ENCODE assay signal across 9 cellular contexts in genomic region chr20:53872081-53872541, GRCh38.
DNase-seq lines count a peak whose midpoint lies in the region; ATAC-seq, FAIRE-seq and TF ChIP-seq lines count a peak whose summit lies in the region.
"Had no signal": no experiment of that assay in that cellular context is flagged by ENCODE, and none has a peak within 500 bp of the region (broad histone marks: within the 10 kb centered on the region; RNA-seq: fewer than 3 reads in every experiment).

No MANE protein-coding gene starts in this region.

- dilution Hi-C loops in endothelial cell of umbilical vein (cut with MboI; ENCODE audit: extremely low pct_ligation_motif_present, low sequenced_read_pairs) = no loop called here

- H3K9me2 ChIP-seq in HCT116 (ENCODE audit: insufficient read depth) (no peaks in the 10 kb centered on the region), SU-DHL-6 (replicated peaks; ENCODE audit: insufficient read depth, low read length) (no peaks in the 10 kb centered on the region)

- H2AFZ ChIP-seq in HCT116 (ENCODE audit: low read depth, low read length, poor library complexity, severe bottlenecking) (peak overlapping the region; percentile 5), SU-DHL-6 (ENCODE audit: low read depth, low read length, severe bottlenecking) (no peak overlapping the region), endothelial cell of umbilical vein (ENCODE audit: low read depth, low read length) (peak overlapping the region; percentile 23)

- H3K27ac ChIP-seq in HCT116 (ENCODE audit: low read depth, low read length) = no peak overlapping the region
- H3K27ac ChIP-seq in SU-DHL-6 (ENCODE audit: low read depth, low read length) = peak overlapping the region; percentile 96
- peak overlapping the region; percentile 65 for H3K27ac ChIP-seq in endothelial cell of umbilical vein (ENCODE audit: insufficient read depth, low read depth, low read length)
- H3K27ac ChIP-seq in skin epidermis = peak overlapping the region in 17 of 21 experiments; percentile 22 to 88 (median 67)
- H3K27ac ChIP-seq: coronary artery had no signal

- POLR2A ChIA-PET in HCT116 (lab: Charles Lee) = interaction anchor here (0.7 to 1.2 kb wide), 2 partner anchors 13 to 119 kb away, joined by 3 to 4 read pairs; no protein-coding TSS in a partner anchor
- POLR2A ChIA-PET in endothelial cell of umbilical vein (lab: Charles Lee) = interaction anchor here (0.6 kb wide), 1 partner anchor 278 kb away, joined by 3 read pairs; the partner anchor contains the start of gene ZNF217

- DNase-seq in HCT116 (ENCODE audit: low read depth, low spot score) (no peak), endothelial cell of umbilical vein (ENCODE audit: low read depth, low spot score) (peak; percentile 63), OCI-M2 (lab: John Stamatoyannopoulos, UW; ENCODE audit: unreplicated experiment) (no peak)
- DNase-seq: NCI-H1436 had no signal

- H3K9me3 ChIP-seq in HCT116 (ENCODE audit: control insufficient read depth in 1 of 2, insufficient read depth in 1 of 2, low read depth in 1 of 2, low read length in 2 of 2) (no peaks in the 10 kb centered on the region), SU-DHL-6 (ENCODE audit: insufficient read depth, low read length) (no peaks in the 10 kb centered on the region), endothelial cell of umbilical vein (replicated peaks; ENCODE audit: control insufficient read depth, insufficient read depth, low read length) (no peaks in the 10 kb centered on the region)

- TF ChIP-seq CTCF in HCT116 (IDR thresholded peaks at IDR 0.05 in 2 of 3, conservative IDR thresholded peaks at IDR 0.05 in 1 of 3; ENCODE audit: borderline replicate concordance in 1 of 3, insufficient read depth in 1 of 3, low read depth in 2 of 3, low read length in 2 of 3) (no peak), SU-DHL-6 (IDR thresholded peaks at IDR 0.05; ENCODE audit: insufficient read depth, low read length, poor library complexity, severe bottlenecking) (no peak), endothelial cell of umbilical vein (IDR thresholded peaks at IDR 0.05; ENCODE audit: extremely low read depth in 1 of 2, insufficient read depth in 1 of 2, low read depth in 1 of 2, low read length in 2 of 2) (no peak)

- RAD21 ChIA-PET in HCT116 (lab: Charles Lee; ENCODE audit: low non-redundant PET in 1 of 2, low total read pairs in 2 of 2, uncharacterized antibody in 2 of 2, unreplicated experiment in 2 of 2) = no interaction called here

- H3K4me2 ChIP-seq in HCT116 (ENCODE audit: low read length) = no peak overlapping the region
- H3K4me2 ChIP-seq in SU-DHL-6 (ENCODE audit: low read depth, low read length, poor library complexity, severe bottlenecking) = peak overlapping the region; percentile 89
- H3K4me2 ChIP-seq in endothelial cell of umbilical vein (ENCODE audit: insufficient read depth, low read length) = peak overlapping the region; percentile 0

- no peaks in the 10 kb centered on the region for H4K20me1 ChIP-seq in HCT116 (ENCODE audit: insufficient read depth)
- H4K20me1 ChIP-seq in SU-DHL-6 (ENCODE audit: low read depth, low read length) = no peaks in the 10 kb centered on the region
- H4K20me1 ChIP-seq in endothelial cell of umbilical vein (replicated peaks; ENCODE audit: control insufficient read depth, extremely low read depth, insufficient read depth, low read length) = no peaks in the 10 kb centered on the region

- H3K4me1 ChIP-seq in HCT116 (ENCODE audit: control insufficient read depth in 1 of 2, insufficient read depth in 2 of 2, low read length in 2 of 2) (peaks cover 15 to 21% of the 10 kb centered on the region in 2 experiments), endothelial cell of umbilical vein (ENCODE audit: control insufficient read depth, extremely low read depth, insufficient read depth, low read length) (peaks cover 11% of the 10 kb centered on the region)

- peaks cover 56% of the 10 kb centered on the region for H3F3A ChIP-seq in SU-DHL-6 (ENCODE audit: insufficient read depth)

- CTCF ChIA-PET in HCT116 (lab: Charles Lee) = no interaction called here
- CTCF ChIA-PET in endothelial cell of umbilical vein (lab: Charles Lee) = interaction anchor here (0.9 to 2.2 kb wide), 15 partner anchors 9 to 295 kb away, joined by 3 to 15 read pairs (median 4); partner anchors contain the start of gene ZNF217

- no peak for TF ChIP-seq RAD21 in HCT116 (IDR thresholded peaks at IDR 0.05; ENCODE audit: low read depth)

- no peaks in the 10 kb centered on the region for H3K9me1 ChIP-seq in endothelial cell of umbilical vein (replicated peaks; ENCODE audit: control insufficient read depth, extremely low read depth, insufficient read depth, low read length)

- H3K36me3 ChIP-seq in HCT116 (ENCODE audit: control insufficient read depth in 1 of 2, insufficient read depth in 2 of 2, low read length in 2 of 2) (no peaks in the 10 kb centered on the region), SU-DHL-6 (ENCODE audit: low read length) (no peaks in the 10 kb centered on the region), endothelial cell of umbilical vein (ENCODE audit: control insufficient read depth in 2 of 2, extremely low read depth in 1 of 2, insufficient read depth in 2 of 2, low read length in 2 of 2) (no peaks in the 10 kb centered on the region)

- H3K79me2 ChIP-seq in HCT116 (ENCODE audit: insufficient read depth, low read length) (no peaks in the 10 kb centered on the region), SU-DHL-6 (ENCODE audit: insufficient read depth, low read length) (no peaks in the 10 kb centered on the region), endothelial cell of umbilical vein (ENCODE audit: control insufficient read depth, insufficient read depth, low read length) (no peaks in the 10 kb centered on the region)

- H3K4me3 ChIP-seq in HCT116 (replicated peaks in 1 of 2; ENCODE audit: low read depth in 1 of 2, low read length in 2 of 2) (no peak overlapping the region), SU-DHL-6 (ENCODE audit: insufficient read depth, low read length, poor library complexity, severe bottlenecking) (no peak overlapping the region), endothelial cell of umbilical vein (replicated peaks in 1 of 3; ENCODE audit: insufficient read depth in 1 of 3, low read depth in 1 of 3, low read length in 3 of 3) (no peak overlapping the region), skin epidermis (no peak overlapping the region)
- H3K4me3 ChIP-seq: coronary artery had no signal

- intact Hi-C loops in HCT116 (cut with micrococcal nuclease) (no loop called here), endothelial cell of umbilical vein (cut with micrococcal nuclease) (loop anchor here (1.0 to 5.0 kb wide), 4 partner anchors 27 to 280 kb away; partner anchors contain the start of gene ZNF217)

- no peaks in the 10 kb centered on the region for H3K27me3 ChIP-seq in HCT116 (ENCODE audit: insufficient read depth, low read length)
- H3K27me3 ChIP-seq in SU-DHL-6 (ENCODE audit: low read length) = no peaks in the 10 kb centered on the region
- no peaks in the 10 kb centered on the region for H3K27me3 ChIP-seq in endothelial cell of umbilical vein (ENCODE audit: control insufficient read depth in 2 of 2, insufficient read depth in 2 of 2, low read length in 2 of 2)

- peak; percentile 31 for FAIRE-seq in endothelial cell of umbilical vein (lab: Jason Lieb, UNC)

- BruUV-seq in HCT116 (replicated peaks; lab: Mats Ljungman, UMichigan) = no TSS peak
- no TSS peak for BruUV-seq in endothelial cell of umbilical vein (replicated peaks; lab: Mats Ljungman, UMichigan)

- TF ChIP-seq POLR2A in HCT116 (IDR thresholded peaks at IDR 0.05; ENCODE audit: borderline replicate concordance, extremely low read depth, insufficient read depth, insufficient read length) (no peak), endothelial cell of umbilical vein (IDR thresholded peaks at IDR 0.05; ENCODE audit: low read depth, low read length) (no peak)

- no peak overlapping the region for H3K9ac ChIP-seq in HCT116 (ENCODE audit: low read length)
- peak overlapping the region; percentile 49 for H3K9ac ChIP-seq in SU-DHL-6 (ENCODE audit: low read length)
- H3K9ac ChIP-seq in endothelial cell of umbilical vein (replicated peaks; ENCODE audit: extremely low read depth, insufficient read depth, low read length) = peak overlapping the region; percentile 31

- ATAC-seq in HCT116 = no peak
- ATAC-seq in HG03045 (IDR thresholded peaks at IDR 0.05; ENCODE audit: unreplicated experiment) = no peak
- no peak for ATAC-seq in HG03521 (IDR thresholded peaks at IDR 0.05; ENCODE audit: unreplicated experiment)

TF ChIP-seq in HCT116, 20 proteins besides CTCF, POLR2A, EP300 and RAD21:
- no peak for TF ChIP-seq ZFX (IDR thresholded peaks at IDR 0.05)

TF ChIP-seq in endothelial cell of umbilical vein, 7 proteins besides CTCF, POLR2A, EP300 and RAD21:
- TF ChIP-seq EZH2 (IDR thresholded peaks at IDR 0.05; ENCODE audit: borderline replicate concordance, low read depth, low read length, severe bottlenecking) (no peak), FOS (IDR thresholded peaks at IDR 0.05; ENCODE audit: borderline replicate concordance, insufficient read depth, low read length) (no peak)
TF ChIP-seq in endothelial cell of umbilical vein: peak in this region for 0.
